Comparison of ENCODE assay signal across 1 cellular context in the genomic region with DNA sequence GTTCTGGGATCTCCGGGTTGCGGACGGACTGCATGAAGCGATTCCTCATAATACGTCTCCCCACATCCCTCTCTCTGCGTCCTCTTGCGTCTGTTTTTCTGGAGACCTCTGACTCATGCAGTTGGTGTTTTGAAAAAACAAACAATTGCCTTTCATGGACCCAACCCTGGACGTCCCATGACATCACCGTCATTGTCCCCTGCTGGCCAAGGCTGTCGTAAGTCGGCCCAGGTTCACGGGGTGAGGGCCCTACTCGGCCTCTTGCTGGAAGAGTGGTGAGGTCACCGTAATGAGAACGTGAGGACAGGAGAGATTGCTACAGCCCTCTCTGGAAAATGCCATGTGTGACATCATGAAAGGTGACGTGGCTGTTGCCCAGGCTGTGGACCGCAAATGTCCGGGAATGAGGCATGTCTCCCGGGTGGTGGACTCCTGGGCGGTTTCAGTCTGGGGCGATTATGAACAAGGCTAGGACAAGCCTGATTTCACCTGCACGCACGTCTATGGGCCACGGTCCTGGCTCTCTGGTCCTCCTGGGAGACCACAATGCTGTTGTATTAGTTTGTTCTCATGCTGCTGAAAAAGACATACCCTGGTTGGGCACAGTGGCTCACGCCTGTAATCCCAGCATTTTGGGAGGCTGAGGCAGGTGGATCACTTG.
TF ChIP-seq lines count a peak whose summit lies in the region.

No MANE protein-coding gene starts in this region.

TF ChIP-seq in H1, 55 proteins besides CTCF, POLR2A, EP300 and RAD21:
- TF ChIP-seq KDM5A (IDR thresholded peaks at IDR 0.05; ENCODE audit: low read length) (no peak), NRF1 (IDR thresholded peaks at IDR 0.05; ENCODE audit: low read depth, low read length) (no peak), RXRA (IDR thresholded peaks at IDR 0.05; ENCODE audit: insufficient read depth, low read depth, low read length) (no peak), PHF8 (conservative IDR thresholded peaks at IDR 0.05; ENCODE audit: low read depth, low read length) (no peak), SIN3A (conservative IDR thresholded peaks at IDR 0.05 in 1 of 2, IDR thresholded peaks at IDR 0.05 in 1 of 2; ENCODE audit: low read depth in 1 of 2, low read length in 2 of 2) (no peak), FOSL1 (IDR thresholded peaks at IDR 0.05; ENCODE audit: insufficient read depth, low read depth, low read length) (no peak), NANOG (IDR thresholded peaks at IDR 0.05; ENCODE audit: insufficient read depth, low read depth, low read length, poor library complexity, severe bottlenecking) (no peak), POLR2AphosphoS5 (IDR thresholded peaks at IDR 0.05; ENCODE audit: low read depth, low read length) (no peak), RFX5 (IDR thresholded peaks at IDR 0.05; ENCODE audit: borderline replicate concordance, low read depth, low read length) (no peak), GTF2F1 (IDR thresholded peaks at IDR 0.05; ENCODE audit: borderline replicate concordance, low read depth, low read length) (no peak), SUZ12 (IDR thresholded peaks at IDR 0.05; ENCODE audit: low read length) (no peak), BRCA1 (IDR thresholded peaks at IDR 0.05; ENCODE audit: low read depth, low read length) (no peak), SP4 (IDR thresholded peaks at IDR 0.05; ENCODE audit: low read length) (no peak), CHD2 (IDR thresholded peaks at IDR 0.05; ENCODE audit: low read length) (no peak), SAP30 (IDR thresholded peaks at IDR 0.05; ENCODE audit: insufficient read depth, insufficient replicate concordance, low read length) (no peak), TAF1 (IDR thresholded peaks at IDR 0.05; ENCODE audit: low read depth, low read length) (no peak), JUND (IDR thresholded peaks at IDR 0.05; ENCODE audit: low read length) (no peak), KDM1A (IDR thresholded peaks at IDR 0.05; ENCODE audit: borderline replicate concordance, low read length) (no peak), HDAC6 (IDR thresholded peaks at IDR 0.05; ENCODE audit: low read depth, low read length) (no peak)
TF ChIP-seq in H1: peak in this region for 0.
